ENCODE assay signal across 9 cellular contexts in genomic region chr1:59939393-59939792, GRCh38. TPM values are rescaled to one million over a fixed set of nuclear protein-coding genes. Genes with fewer than 3 reads are reported as not detected.
"Had no signal": no experiment of that assay in that cellular context is flagged by ENCODE, and none has a peak within 500 bp of the region (broad histone marks: within the 10 kb centered on the region; RNA-seq: fewer than 3 reads in every experiment).

No MANE protein-coding gene starts in this region.

- ATAC-seq: GM12878 had no signal

- H3K4me3 ChIP-seq: GM12878 had no signal

- FAIRE-seq: G401.6, GM12878, GM12891, GM12892, GM18507, GM19239 had no signal

- DNase-seq: GDM1, GF-D8 had no signal

RNA-seq across cellular contexts. Expression of gene CYP2J2, which starts 12.8 kb away (rescaled TPM):
- total RNA-seq: G401 had no signal
